Comparison of ENCODE assay signal across 21 cellular contexts in genomic region chr3:137343283-137343682, GRCh38.
A peak's percentile ranks its signal among the peaks of the same experiment; 100 is the strongest.
DNase-seq lines count a peak whose midpoint lies in the region; ATAC-seq, FAIRE-seq and TF ChIP-seq lines count a peak whose summit lies in the region.
"Had no signal": no experiment of that assay in that cellular context is flagged by ENCODE, and none has a peak within 500 bp of the region (broad histone marks: within the 10 kb centered on the region; RNA-seq: fewer than 3 reads in every experiment).

No MANE protein-coding gene starts in this region.

- H3K9me2 ChIP-seq in SK-N-SH (no peaks in the 10 kb centered on the region), PC-9 (ENCODE audit: insufficient read depth) (no peaks in the 10 kb centered on the region)

- H4K20me1 ChIP-seq in BLaER1 (no peaks in the 10 kb centered on the region), GM12878 (ENCODE audit: control insufficient read depth, insufficient read depth) (no peaks in the 10 kb centered on the region), SK-N-SH (ENCODE audit: insufficient read depth) (no peaks in the 10 kb centered on the region), PC-9 (ENCODE audit: insufficient read depth) (no peaks in the 10 kb centered on the region)

- SMC1A ChIA-PET in GM12878 (lab: Charles Lee; ENCODE audit: uncharacterized antibody, unreplicated experiment), result no interaction called here

- peak; percentile 18 for FAIRE-seq in GM12878 (lab: Jason Lieb, UNC)
- FAIRE-seq: D721Med, HTR-8/SVneo, K562 had no signal

- in situ Hi-C loops in KBM-7 (cut with MboI; ENCODE audit: low pct_unique_long_range_greater_than_20kb, low sequenced_read_pairs) (no loop called here), GM12878 (cut with MboI) (no loop called here)

- no peak for TF ChIP-seq RAD21 in GM12878 (IDR thresholded peaks at IDR 0.05; ENCODE audit: insufficient read depth, low read depth, low read length)
- no peak for TF ChIP-seq RAD21 in SK-N-SH (IDR thresholded peaks at IDR 0.05; ENCODE audit: low read length)

- no TSS peak for BruUV-seq in GM12878 (replicated peaks; lab: Mats Ljungman, UMichigan)
- BruUV-seq in PC-9 (replicated peaks; lab: Mats Ljungman, UMichigan), result no TSS peak

- H3K4me1 ChIP-seq in BLaER1 (0 out of 2 replicates have a peak, but pooled peaks cover 6% of the 10 kb centered on the region), GM12878 (ENCODE audit: control insufficient read depth, insufficient read depth, low read length) (no peaks in the 10 kb centered on the region; the same call in 1 of the 2 replicates), SK-N-SH (ENCODE audit: control insufficient read depth in 1 of 2, insufficient read depth in 2 of 2, low read depth in 1 of 2, low read length in 1 of 2) (no peaks in the 10 kb centered on the region), PC-9 (replicated peaks; ENCODE audit: insufficient read depth) (no peaks in the 10 kb centered on the region)
- H3K4me1 ChIP-seq: Caco-2 had no signal

- H3K4me2 ChIP-seq in BLaER1, result 0 out of 2 replicates have a peak overlapping the region, but pooled peaks have one; percentile 19
- H3K4me2 ChIP-seq in GM12878 (ENCODE audit: control insufficient read depth, insufficient read depth), result no peak overlapping the region
- no peak overlapping the region for H3K4me2 ChIP-seq in SK-N-SH
- no peak overlapping the region for H3K4me2 ChIP-seq in PC-9

- no peaks in the 10 kb centered on the region for H3K27me3 ChIP-seq in BLaER1
- no peaks in the 10 kb centered on the region for H3K27me3 ChIP-seq in GM12878 (replicated peaks in 1 of 2; ENCODE audit: control insufficient read depth in 2 of 2, insufficient read depth in 2 of 2, low read length in 1 of 2)
- H3K27me3 ChIP-seq in SK-N-SH (ENCODE audit: insufficient read depth), result no peaks in the 10 kb centered on the region
- H3K27me3 ChIP-seq in PC-9 (ENCODE audit: insufficient read depth, low read depth), result no peaks in the 10 kb centered on the region

- TF ChIP-seq CTCF in GM12865 (IDR thresholded peaks at IDR 0.05; ENCODE audit: insufficient read depth, low read depth, low read length, missing control alignments) (no peak), GM12878 (IDR thresholded peaks at IDR 0.05 in 2 of 3, conservative IDR thresholded peaks at IDR 0.05 in 1 of 3; ENCODE audit: control insufficient read depth in 2 of 3, extremely low read depth in 1 of 3, insufficient read depth in 1 of 3, low read depth in 3 of 3, low read length in 3 of 3) (no peak), SK-N-SH (IDR thresholded peaks at IDR 0.05) (no peak), PC-9 (conservative IDR thresholded peaks at IDR 0.05) (no peak)

- peak; percentile 33; the same call in 1 of the 3 replicates for ATAC-seq in GM12878
- no peak for ATAC-seq in HG02571 (IDR thresholded peaks at IDR 0.05; ENCODE audit: unreplicated experiment)
- ATAC-seq: K562 had no signal

- H3K9me3 ChIP-seq in BLaER1 (peaks cover 21% of the 10 kb centered on the region), GM12878 (replicated peaks; ENCODE audit: control insufficient read depth, insufficient read depth, low read length) (peaks cover 21% of the 10 kb centered on the region), SK-N-SH (no peaks in the 10 kb centered on the region), PC-9 (ENCODE audit: insufficient read depth, low read depth) (no peaks in the 10 kb centered on the region)
- H3K9me3 ChIP-seq: Caco-2 had no signal

- TF ChIP-seq EP300 in GM12878 (IDR thresholded peaks at IDR 0.05; ENCODE audit: borderline replicate concordance in 1 of 2, control insufficient read depth in 1 of 2, low read depth in 2 of 2, low read length in 2 of 2) (no peak), SK-N-SH (IDR thresholded peaks at IDR 0.05; ENCODE audit: borderline replicate concordance in 1 of 2, low read depth in 1 of 2, low read length in 1 of 2) (no peak)

- RAD21 ChIA-PET in GM12878 (lab: Charles Lee; ENCODE audit: unreplicated experiment), result no interaction called here

- H3K27ac ChIP-seq in BLaER1 (no peak overlapping the region), GM12878 (ENCODE audit: control insufficient read depth, insufficient read depth) (no peak overlapping the region), SK-N-SH (ENCODE audit: low read depth in 2 of 2, low read length in 1 of 2) (no peak overlapping the region), PC-9 (no peak overlapping the region)
- H3K27ac ChIP-seq: C4-2B had no signal

- peak overlapping the region; percentile 54 for H2AFZ ChIP-seq in GM12878 (ENCODE audit: control insufficient read depth, low read depth, low read length)
- H2AFZ ChIP-seq in SK-N-SH (ENCODE audit: low read depth), result no peak overlapping the region
- H2AFZ ChIP-seq in PC-9, result no peak overlapping the region

- CTCF ChIA-PET in GM12878 (lab: Yijun Ruan, JAX) (no interaction called here), SK-N-SH (lab: Yijun Ruan, JAX) (interaction anchor here (0.6 to 1.2 kb wide), 3 partner anchors 12 to 627 kb away, joined by 3 read pairs; no protein-coding TSS in a partner anchor), PC-9 (lab: Charles Lee) (no interaction called here)

- H3F3A ChIP-seq in SK-N-SH (replicated peaks; ENCODE audit: insufficient read depth) (no peaks in the 10 kb centered on the region), PC-9 (ENCODE audit: insufficient read depth, low read depth) (no peaks in the 10 kb centered on the region)

- H3K4me3 ChIP-seq in BLaER1 (no peak overlapping the region), GM12865 (ENCODE audit: low read depth, low read length) (no peak overlapping the region), GM12878 (no peak overlapping the region), SK-N-SH (ENCODE audit: low read depth in 2 of 2, low read length in 1 of 2) (no peak overlapping the region), PC-9 (no peak overlapping the region)
- H3K4me3 ChIP-seq: K562 had no signal

- DNase-seq in GM12865 (ENCODE audit: low read depth), result peak; percentile 41
- peak; percentile 1 for DNase-seq in KBM-7
- no peak for DNase-seq in GM12878 (ENCODE audit: low read depth, low spot score)
- no peak for DNase-seq in SK-N-SH
- no peak for DNase-seq in NCI-H1048 (lab: John Stamatoyannopoulos, UW)
- DNase-seq in PC-9, result no peak
- DNase-seq: Caco-2; CD4-positive, alpha-beta T cell; DMS153; DND-41; EL; GOT3; H7; IMR-90; Karpas-422 had no signal

- H3K9ac ChIP-seq in BLaER1, result no peak overlapping the region
- no peak overlapping the region for H3K9ac ChIP-seq in GM12878 (ENCODE audit: control insufficient read depth, insufficient read depth, low read length)
- no peak overlapping the region for H3K9ac ChIP-seq in SK-N-SH

- no peak for TF ChIP-seq POLR2A in GM12878 (IDR thresholded peaks at IDR 0.05; ENCODE audit: low read depth, low read length)

- POLR2A ChIA-PET in GM12878 (lab: Charles Lee) (no interaction called here), SK-N-SH (lab: Yijun Ruan, JAX) (no interaction called here), PC-9 (lab: Charles Lee; ENCODE audit: unreplicated experiment) (no interaction called here)

- intact Hi-C loops in GM12878 (cut with micrococcal nuclease; ENCODE audit: unreplicated experiment) (loop anchor here (10.0 kb wide), 1 partner anchor 478 kb away; the partner anchor contains the start of gene NCK1), PC-9 (cut with micrococcal nuclease; ENCODE audit: unreplicated experiment) (no loop called here)

- WGBS in GM12878 (ENCODE audit: insufficient coverage, insufficient replicate concordance, low lambda C conversion rate, missing lambda C conversion rate), result 5% methylated on average over 4 of the region's 4 CpGs
- 14% methylated on average over 4 of the region's 4 CpGs for WGBS in SK-N-SH (ENCODE audit: low lambda C conversion rate)

- H3K36me3 ChIP-seq in BLaER1, result no peaks in the 10 kb centered on the region
- no peaks in the 10 kb centered on the region for H3K36me3 ChIP-seq in GM12878 (ENCODE audit: control insufficient read depth in 2 of 2, insufficient read depth in 2 of 2, low read length in 1 of 2)
- H3K36me3 ChIP-seq in SK-N-SH (replicated peaks in 1 of 2; ENCODE audit: control insufficient read depth in 1 of 2, insufficient read depth in 2 of 2, low read length in 1 of 2), result no peaks in the 10 kb centered on the region
- no peaks in the 10 kb centered on the region for H3K36me3 ChIP-seq in PC-9 (ENCODE audit: low read depth)

- H3K79me2 ChIP-seq in GM12878 (ENCODE audit: control insufficient read depth, insufficient read depth, low read length) (no peaks in the 10 kb centered on the region), SK-N-SH (ENCODE audit: insufficient read depth) (no peaks in the 10 kb centered on the region), PC-9 (ENCODE audit: low read depth) (no peaks in the 10 kb centered on the region)

TF ChIP-seq in GM12878, 131 proteins besides CTCF, POLR2A, EP300 and RAD21 (continues in another document):
- TF ChIP-seq IKZF2 (IDR thresholded peaks at IDR 0.05) (peak in 1 of 2 experiments; percentile 50; a peak in 2 of 4 replicates), JUND (IDR thresholded peaks at IDR 0.05; ENCODE audit: low read depth, low read length) (no peak), NR2C1 (IDR thresholded peaks at IDR 0.05) (no peak), TAF1 (IDR thresholded peaks at IDR 0.05; ENCODE audit: borderline replicate concordance, low read depth, low read length) (no peak), EED (IDR thresholded peaks at IDR 0.05; ENCODE audit: low read depth) (no peak), MAX (IDR thresholded peaks at IDR 0.05; ENCODE audit: low read depth, low read length) (no peak), SPI1 (IDR thresholded peaks at IDR 0.05; ENCODE audit: borderline replicate concordance, insufficient read depth, low read depth, low read length) (peak; percentile 73)

TF ChIP-seq in SK-N-SH, 30 proteins besides CTCF, POLR2A, EP300 and RAD21 (continues in another document):
- TF ChIP-seq FOSL2 (IDR thresholded peaks at IDR 0.05; ENCODE audit: borderline replicate concordance, low read depth) (no peak), ZBTB33 (IDR thresholded peaks at IDR 0.05; ENCODE audit: borderline replicate concordance, low read depth) (no peak), RFX5 (IDR thresholded peaks at IDR 0.05; ENCODE audit: low read length) (no peak)

Comparison
In these comparisons a context has a peak if more than half of its experiments do, and no peak if none do; other contexts are left out.
1. DNase-seq: peak in GM12865 (single experiment) and KBM-7 (single experiment); none in GM12878 (single experiment), SK-N-SH (single experiment), NCI-H1048 (single experiment) and PC-9 (0 of 2).